ENCODE assay signal across 25 cellular contexts in the genomic region with DNA sequence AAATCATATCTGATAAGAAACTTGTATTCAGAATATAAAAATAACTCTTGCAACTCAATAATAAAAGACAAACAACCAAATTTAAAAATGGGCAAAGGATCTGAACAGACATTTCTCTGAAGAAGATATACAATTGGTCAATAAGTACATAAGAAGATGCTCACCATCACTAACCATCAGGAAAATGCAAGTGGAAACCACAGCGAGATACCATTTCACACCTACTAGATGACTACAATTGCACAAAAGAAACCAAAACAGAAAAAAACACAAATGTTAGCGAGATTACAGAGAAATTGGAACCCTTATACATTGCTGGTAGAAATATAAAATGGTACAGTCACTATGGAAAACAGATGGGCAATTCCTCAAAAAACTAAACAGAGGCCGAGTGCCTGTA. TPM values are rescaled to one million over a fixed set of nuclear protein-coding genes. Genes with fewer than 3 reads are reported as not detected.
"Had no signal": no experiment of that assay in that cellular context is flagged by ENCODE, and none has a peak within 500 bp of the region (broad histone marks: within the 10 kb centered on the region; RNA-seq: fewer than 3 reads in every experiment).

No MANE protein-coding gene starts in this region.

- H3K4me3 ChIP-seq: ascending aorta, breast epithelium, gastrocnemius medialis, left ventricle myocardium inferior, tibial artery had no signal

- H3K4me3 Mint-ChIP-seq: activated naive CD4-positive, alpha-beta T cell treated with anti-CD3 and anti-CD28 coated beads for 36 hours; neural crest cell had no signal

- H3K27ac Mint-ChIP-seq: activated naive CD4-positive, alpha-beta T cell treated with anti-CD3 and anti-CD28 coated beads for 36 hours; progenitor cell of endocrine pancreas had no signal

- DNase-seq: activated CD4-positive, alpha-beta T cell treated with anti-CD3 and anti-CD28 coated beads, Interleukin-2, amount 50 U/mL, for 1 hour; activated CD4-positive, CD25-positive, alpha-beta regulatory T cell; activated naive CD4-positive, alpha-beta T cell treated with anti-CD3 and anti-CD28 coated beads for 36 hours; activated T-cell treated with anti-CD3 and anti-CD28 coated beads, Interleukin-2, amount 50 U/mL, for 1 hour; cerebellar nuclear complex; cortex of kidney; gastrocnemius medialis; head of caudate nucleus; left ventricle myocardium inferior; stimulated activated CD4-positive, alpha-beta T cell treated with anti-CD3 and anti-CD28 coated beads, Interleukin-12 subunit alpha, Interleukin-12 subunit beta, amount 100 ng/mL, for 4 hours; stimulated activated CD4-positive, alpha-beta T cell treated with anti-CD3 and anti-CD28 coated beads, Interleukin-1b, Interleukin-23, amount 100 ng/mL, for 48 hours; stimulated activated CD8-positive, alpha-beta memory T cell treated with anti-CD3 and anti-CD28 coated beads, Interleukin-4, amount 100 ng/mL, for 48 hours; stimulated activated naive CD4-positive, alpha-beta T cell treated with Interleukin-2 at 50 U/mL for 16 hours; substantia nigra; tibial artery had no signal

- H3K36me3 ChIP-seq: ascending aorta, breast epithelium, gastrocnemius medialis, left ventricle myocardium inferior, tibial artery had no signal

- FAIRE-seq: kidney, urothelium cell line had no signal

- H3K27ac ChIP-seq: ascending aorta, breast epithelium, gastrocnemius medialis, left ventricle myocardium inferior, tibial artery had no signal

- H3K27me3 ChIP-seq: ascending aorta, breast epithelium had no signal

- H3K9me3 ChIP-seq: ascending aorta, breast epithelium, gastrocnemius medialis, left ventricle myocardium inferior, tibial artery had no signal

- H3K4me1 ChIP-seq: ascending aorta, breast epithelium, gastrocnemius medialis, left ventricle myocardium inferior, tibial artery had no signal

- H3K27me3 Mint-ChIP-seq: progenitor cell of endocrine pancreas had no signal

- ATAC-seq: esophagus mucosa, gastrocnemius medialis had no signal

- H3K9me3 Mint-ChIP-seq: activated naive CD4-positive, alpha-beta T cell treated with anti-CD3 and anti-CD28 coated beads for 36 hours; neural crest cell had no signal

RNA-seq across cellular contexts. Expression of a gene that starts 11.5 kb away (rescaled TPM):
- total RNA-seq: activated naive CD4-positive, alpha-beta T cell treated with anti-CD3 and anti-CD28 coated beads for 36 hours; ascending aorta; esophagus mucosa; gastrocnemius medialis; left ventricle myocardium inferior; myocyte; neural crest cell; omental fat pad; progenitor cell of endocrine pancreas had no signal

RNA-seq across cellular contexts. Expression of a gene that starts 26.5 kb away (rescaled TPM):
- total RNA-seq: activated naive CD4-positive, alpha-beta T cell treated with anti-CD3 and anti-CD28 coated beads for 36 hours; ascending aorta; breast epithelium; esophagus mucosa; gastrocnemius medialis; kidney; left ventricle myocardium inferior; myocyte; omental fat pad had no signal
- polyA plus RNA-seq: adipose tissue had no signal

RNA-seq across cellular contexts. Expression of a gene that starts 30.1 kb away (rescaled TPM):
- total RNA-seq: ascending aorta, gastrocnemius medialis, left ventricle myocardium inferior, myocyte, omental fat pad had no signal
